28 cellular contexts compared by ENCODE assay signal in the genomic region with DNA sequence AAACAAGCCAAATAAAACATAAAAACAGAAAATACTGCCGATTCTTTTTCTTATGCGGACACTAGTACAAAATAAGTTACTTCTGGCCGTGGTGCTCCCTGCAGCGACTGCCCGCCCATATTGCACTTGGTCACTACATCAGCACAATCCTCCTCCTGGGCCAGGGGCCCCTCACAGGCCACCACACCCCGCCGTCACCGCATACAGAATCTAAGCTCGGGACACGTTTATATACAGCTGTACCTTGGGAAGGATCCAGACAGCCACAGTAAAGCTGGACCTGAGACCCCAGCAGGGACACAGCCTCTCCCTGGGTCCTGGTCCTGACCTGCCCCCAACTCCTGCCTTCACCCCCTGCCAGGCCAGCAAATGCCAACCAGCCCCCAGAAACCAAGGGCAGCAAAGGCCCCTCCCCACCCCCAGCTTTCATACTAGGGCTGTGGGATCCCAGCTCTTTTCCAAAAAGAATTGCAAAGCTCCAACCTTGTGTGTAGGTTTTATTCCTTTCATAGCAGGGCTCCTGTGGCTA. TPM values are rescaled to one million over a fixed set of nuclear protein-coding genes. Genes with fewer than 3 reads are reported as not detected.
DNase-seq lines count a peak whose midpoint lies in the region; ATAC-seq and TF ChIP-seq lines count a peak whose summit lies in the region.
"Had no signal": no experiment of that assay in that cellular context is flagged by ENCODE, and none has a peak within 500 bp of the region (broad histone marks: within the 10 kb centered on the region; RNA-seq: fewer than 3 reads in every experiment).

No MANE protein-coding gene starts in this region.

- BruUV-seq in PC-3 (replicated peaks; lab: Mats Ljungman, UMichigan), result TSS peak; percentile 12

- peaks cover 49% of the 10 kb centered on the region for H3K4me1 Mint-ChIP-seq in endothelial cell (ENCODE audit: unreplicated experiment)
- peaks cover 15% of the 10 kb centered on the region for H3K4me1 Mint-ChIP-seq in CD4-positive, alpha-beta T cell (ENCODE audit: low read depth)

- TF ChIP-seq POLR2A in heart left ventricle (IDR thresholded peaks at IDR 0.05) (no peak), uterus (IDR thresholded peaks at IDR 0.05) (no peak)

- DNase-seq in heart left ventricle (peak in 1 of 5 donors; percentile 37), heart right ventricle (no peak), PC-3 (no peak), endothelial cell (ENCODE audit: low spot score) (no peak), uterus (no peak), NCI-H510A (lab: John Stamatoyannopoulos, UW) (no peak), head of caudate nucleus (no peak)
- DNase-seq in CD4-positive, alpha-beta T cell, result no peak
- DNase-seq: CD4-positive, CD25-positive, alpha-beta regulatory T cell; COR-L47; DMS53; Kasumi-1; MV-4-11; NCI-H1105 treated with DMSO at 0.1 percent for 48 hours; NCI-H2029; NCI-H446; NCI-H526; SJCRH30 had no signal

- intact Hi-C loops in heart left ventricle (cut with DNase I) (loop anchor here in 2 of 10 donors (2.0 to 5.0 kb wide), 4 partner anchors 47 to 93 kb away; no protein-coding TSS in a partner anchor), heart right ventricle (cut with DNase I) (loop anchor here in 4 of 10 donors (2.0 to 5.0 kb wide), 3 partner anchors 52 to 98 kb away; no protein-coding TSS in a partner anchor), PC-3 (cut with micrococcal nuclease) (no loop called here), uterus (cut with DNase I; ENCODE audit: low total_unique reads) (no loop called here), head of caudate nucleus (cut with DNase I) (no loop called here)
- intact Hi-C loops in CD4-positive, alpha-beta T cell (cut with DNase I, micrococcal nuclease), result no loop called here

- no peak for ATAC-seq in heart left ventricle
- no peak for ATAC-seq in heart right ventricle
- ATAC-seq in PC-3, result no peak
- ATAC-seq in CD4-positive, alpha-beta T cell (ENCODE audit: poor library complexity), result no peak
- ATAC-seq: HepG2, SK-N-SH treated with all-trans-retinoic acid at 6 μM for 48 hours had no signal

- peaks cover 0 to 54% (median 30%) of the 10 kb centered on the region in 12 donors for H3K4me1 ChIP-seq in heart left ventricle
- H3K4me1 ChIP-seq in heart right ventricle, result peaks cover 6 to 59% (median 40%) of the 10 kb centered on the region in 9 donors
- H3K4me1 ChIP-seq in PC-3 (ENCODE audit: insufficient read depth, low read length), result peaks cover 25% of the 10 kb centered on the region
- H3K4me1 ChIP-seq in uterus, result peaks cover 0 to 19% of the 10 kb centered on the region in 2 donors

- no peak overlapping the region for H3K9ac ChIP-seq in PC-3 (ENCODE audit: low read length)
- H3K9ac ChIP-seq: BLaER1 had no signal

- H3K36me3 Mint-ChIP-seq in endothelial cell (ENCODE audit: low read depth, unreplicated experiment), result peaks cover 32% of the 10 kb centered on the region
- H3K36me3 Mint-ChIP-seq in CD4-positive, alpha-beta T cell (ENCODE audit: low read depth), result no peaks in the 10 kb centered on the region
- H3K36me3 Mint-ChIP-seq: CD4-positive, CD25-positive, alpha-beta regulatory T cell had no signal

- no peak for TF ChIP-seq CTCF in heart left ventricle (IDR thresholded peaks at IDR 0.05)
- no peak for TF ChIP-seq CTCF in heart right ventricle (IDR thresholded peaks at IDR 0.05)
- TF ChIP-seq CTCF in PC-3 (conservative IDR thresholded peaks at IDR 0.05; ENCODE audit: low read depth, low read length), result no peak
- no peak for TF ChIP-seq CTCF in endothelial cell (IDR thresholded peaks at IDR 0.05; ENCODE audit: unreplicated experiment)
- TF ChIP-seq CTCF in uterus (IDR thresholded peaks at IDR 0.05), result no peak
- TF ChIP-seq CTCF in CD4-positive, alpha-beta T cell (IDR thresholded peaks at IDR 0.05), result no peak

- H3K27me3 ChIP-seq in heart left ventricle, result peaks cover 10 to 56% (median 26%) of the 10 kb centered on the region in 9 donors
- peaks cover 0 to 57% (median 39%) of the 10 kb centered on the region in 7 donors for H3K27me3 ChIP-seq in heart right ventricle
- no peaks in the 10 kb centered on the region for H3K27me3 ChIP-seq in PC-3 (ENCODE audit: low read length)
- no peaks in the 10 kb centered on the region for H3K27me3 ChIP-seq in uterus
- peaks cover 42% of the 10 kb centered on the region for H3K27me3 ChIP-seq in CD4-positive, alpha-beta T cell (ENCODE audit: control insufficient read depth, insufficient read depth, low read length)
- H3K27me3 ChIP-seq: SJCRH30 had no signal

- peaks cover 6% of the 10 kb centered on the region for H3K27me3 Mint-ChIP-seq in endothelial cell (ENCODE audit: unreplicated experiment)
- peaks cover 78% of the 10 kb centered on the region for H3K27me3 Mint-ChIP-seq in CD4-positive, alpha-beta T cell

- H3K4me2 ChIP-seq in PC-3 (ENCODE audit: low read length), result no peak overlapping the region
- H3K4me2 ChIP-seq: BLaER1 had no signal

- CTCF ChIA-PET in PC-3 (lab: Charles Lee), result no interaction called here
- CTCF ChIA-PET in CD4-positive, alpha-beta T cell (lab: Charles Lee), result no interaction called here

- WGBS in heart left ventricle, 4 donors, result 84 to 89% (median 86%) methylated on average over 10 of the region's 10 CpGs
- 85 to 87% methylated on average over 10 of the region's 10 CpGs for WGBS in heart right ventricle, 2 donors

- H3F3A ChIP-seq in PC-3 (ENCODE audit: low read length, unreplicated experiment), result peaks cover 6% of the 10 kb centered on the region

- H3K36me3 ChIP-seq in heart left ventricle (peaks cover 0 to 18% (median 7%) of the 10 kb centered on the region in 9 donors), heart right ventricle (peaks cover 0 to 28% (median 0%) of the 10 kb centered on the region in 9 donors), PC-3 (ENCODE audit: low read depth, low read length) (peaks cover 15% of the 10 kb centered on the region; the same call in 1 of the 2 replicates), uterus (no peaks in the 10 kb centered on the region)
- H3K36me3 ChIP-seq: BLaER1 had no signal

- H3K4me3 ChIP-seq in heart left ventricle, result peak overlapping the region in 1 of 12 donors; percentile 4
- peak overlapping the region in 1 of 10 donors; percentile 29 for H3K4me3 ChIP-seq in heart right ventricle
- no peak overlapping the region for H3K4me3 ChIP-seq in PC-3 (ENCODE audit: low read length)
- H3K4me3 ChIP-seq in uterus, result no peak overlapping the region
- H3K4me3 ChIP-seq: BLaER1, SJCRH30 had no signal

- POLR2A ChIA-PET in PC-3 (lab: Charles Lee; ENCODE audit: unreplicated experiment), result no interaction called here
- POLR2A ChIA-PET in CD4-positive, alpha-beta T cell (lab: Charles Lee), result no interaction called here

- H3K79me2 ChIP-seq in PC-3 (ENCODE audit: low read length), result peaks cover 19% of the 10 kb centered on the region

- H3K9me3 Mint-ChIP-seq in endothelial cell (ENCODE audit: unreplicated experiment), result no peaks in the 10 kb centered on the region
- no peaks in the 10 kb centered on the region for H3K9me3 Mint-ChIP-seq in CD4-positive, alpha-beta T cell

- H2AFZ ChIP-seq in PC-3 (ENCODE audit: low read length), result no peak overlapping the region

- no peak overlapping the region for H3K4me3 Mint-ChIP-seq in endothelial cell (ENCODE audit: unreplicated experiment)
- no peak overlapping the region for H3K4me3 Mint-ChIP-seq in CD4-positive, alpha-beta T cell
- H3K4me3 Mint-ChIP-seq: CD4-positive, CD25-positive, alpha-beta regulatory T cell had no signal

- H3K9me3 ChIP-seq in heart left ventricle (no peaks in the 10 kb centered on the region), heart right ventricle (no peaks in the 10 kb centered on the region), PC-3 (ENCODE audit: low read length) (no peaks in the 10 kb centered on the region), uterus (no peaks in the 10 kb centered on the region)
- no peaks in the 10 kb centered on the region for H3K9me3 ChIP-seq in CD4-positive, alpha-beta T cell (ENCODE audit: control insufficient read depth, low read length)
- H3K9me3 ChIP-seq: BLaER1, SJCRH30 had no signal

- H3K27ac Mint-ChIP-seq in endothelial cell (ENCODE audit: unreplicated experiment), result peak overlapping the region; percentile 10
- H3K27ac Mint-ChIP-seq in CD4-positive, alpha-beta T cell, result no peak overlapping the region
- H3K27ac Mint-ChIP-seq: CD4-positive, CD25-positive, alpha-beta regulatory T cell had no signal

- no peaks in the 10 kb centered on the region for H3K9me2 ChIP-seq in PC-3 (replicated peaks; ENCODE audit: low read length)

- H4K20me1 ChIP-seq in PC-3 (ENCODE audit: low read length), result no peaks in the 10 kb centered on the region

- H3K27ac ChIP-seq in heart left ventricle, result peak overlapping the region in 7 of 12 donors; percentile 39 to 98 (median 72)
- peak overlapping the region in 3 of 10 donors; percentile 73 to 91 (median 79) for H3K27ac ChIP-seq in heart right ventricle
- no peak overlapping the region for H3K27ac ChIP-seq in PC-3 (ENCODE audit: low read length)
- H3K27ac ChIP-seq in uterus, result peak overlapping the region; percentile 99 to 100
- no peak overlapping the region for H3K27ac ChIP-seq in CD4-positive, alpha-beta T cell (ENCODE audit: low read depth, low read length)
- H3K27ac ChIP-seq: BLaER1, SJCRH30 had no signal

RNA-seq across cellular contexts. Expression of gene DNAJB8, which starts 12.9 kb away (rescaled TPM):
- total RNA-seq in heart left ventricle (not detected), heart right ventricle (not detected), PC-3 (2014; rRNA removed) (not detected in 2 replicates), endothelial cell (ENCODE audit: unreplicated experiment) (not detected), uterus (not detected)
- polyA plus RNA-seq in heart left ventricle (not detected), heart right ventricle (not detected)
- total RNA-seq in CD4-positive, alpha-beta T cell, result not detected
- total RNA-seq: A172; CD4-positive, CD25-positive, alpha-beta regulatory T cell; Daoy; G401; H4; HepG2; HT1080; MCF 10A; OCI-LY7; SJCRH30 had no signal
- polyA plus RNA-seq: CD4-positive, CD25-positive, alpha-beta regulatory T cell; HepG2 had no signal

RNA-seq across cellular contexts. Expression of gene GATA2, which starts 13.4 kb away (rescaled TPM):
- total RNA-seq in heart left ventricle (10 to 100 TPM in 7 of 9 donors, 1 to 10 TPM in 2; 6.0 to 30.7 (median 12.3) TPM), heart right ventricle (10 to 100 TPM in 7 of 10 donors, 1 to 10 TPM in 3; 6.8 to 21.4 (median 10.7) TPM), PC-3 (2014; rRNA removed) (26.8 and 32.4 TPM in 2 replicates), endothelial cell (ENCODE audit: unreplicated experiment) (37.9 TPM), uterus (100 to 1,000 TPM in 1 of 4 donors, 10 to 100 TPM in 3; 30.9 to 171 (median 52.5) TPM)
- polyA plus RNA-seq in heart left ventricle (10 to 100 TPM; 16.8 to 18.2 TPM), heart right ventricle (10 to 100 TPM; 16.0 to 29.8 TPM)
- under 1 TPM; 0.16 to 0.17 TPM for total RNA-seq in CD4-positive, alpha-beta T cell
- total RNA-seq: OCI-LY7 had no signal
- polyA plus RNA-seq: CD4-positive, CD25-positive, alpha-beta regulatory T cell had no signal

Comparison
In these comparisons a context has a peak if more than half of its experiments do, and no peak if none do; other contexts are left out.
1. H3K27ac ChIP-seq: peak in heart left ventricle (7 of 12) and uterus (2 of 2); none in PC-3 (single experiment) and CD4-positive, alpha-beta T cell (single experiment).
2. RNA of gene GATA2, which starts 13.4 kb away (total RNA-seq): 30.9 to 171 TPM in uterus, 37.9 TPM in endothelial cell (single experiment), 26.8 to 32.4 TPM in PC-3, 6.0 to 30.7 TPM in heart left ventricle and 6.8 to 21.4 TPM in heart right ventricle; 0.16 to 0.17 TPM in CD4-positive, alpha-beta T cell; every median in the first group is over 4 times any median in the second.